In the genomic region with DNA sequence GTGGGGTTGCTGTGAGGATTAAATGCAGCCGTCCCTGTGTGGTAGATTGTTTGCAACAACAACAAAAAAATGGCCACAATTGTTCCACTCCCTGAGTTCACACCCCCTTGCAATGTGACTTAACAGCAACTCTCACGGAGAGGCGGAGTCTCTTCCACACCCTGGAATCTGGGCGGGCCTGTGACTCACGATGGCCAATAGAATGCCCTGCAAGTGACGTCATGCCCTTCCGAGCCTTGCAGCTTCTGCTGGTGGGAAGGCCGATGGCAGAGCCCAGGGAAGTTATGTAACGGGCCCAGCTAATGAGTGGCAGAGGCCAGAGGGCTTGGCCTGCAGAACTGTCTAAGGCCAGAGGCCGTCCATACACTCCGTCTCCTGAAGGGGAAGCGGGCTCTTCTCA, we compare ENCODE assay signal across 8 cellular contexts.
DNase-seq lines count a peak whose midpoint lies in the region; TF ChIP-seq lines count a peak whose summit lies in the region.

No MANE protein-coding gene starts in this region.

- H3K9ac ChIP-seq in endodermal cell (ENCODE audit: extremely low read depth, low read length, poor library complexity, severe bottlenecking) = no peak overlapping the region

- peak overlapping the region; percentile 93 for H3K27ac Mint-ChIP-seq in endodermal cell
- H3K27ac Mint-ChIP-seq in CD8-positive, alpha-beta memory T cell = no peak overlapping the region

- intact Hi-C loops in lower leg skin (cut with DNase I; ENCODE audit: low total_unique reads) = no loop called here
- intact Hi-C loops in tibial artery (cut with DNase I; ENCODE audit: low total_unique reads) = loop anchor here (5.0 kb wide), 1 partner anchor 98 kb away; no protein-coding TSS in a partner anchor

- H3K27me3 ChIP-seq in Peyer's patch (no peaks in the 10 kb centered on the region), endodermal cell (ENCODE audit: control insufficient read depth, insufficient read depth, low read length, poor library complexity, severe bottlenecking) (no peaks in the 10 kb centered on the region), tibial artery (no peaks in the 10 kb centered on the region)
- H3K27me3 ChIP-seq in CD8-positive, alpha-beta memory T cell (ENCODE audit: insufficient read depth, low read length, poor library complexity, severe bottlenecking) = no peaks in the 10 kb centered on the region

- DNase-seq in AG09319 (ENCODE audit: extremely low read depth, low read depth) (peak; percentile 89), HT1080 (ENCODE audit: low read depth) (peak; percentile 90), Peyer's patch (peak; percentile 44 to 96 (median 96)), endodermal cell (peak; percentile 98), lower leg skin (ENCODE audit: low spot score in 2 of 2) (peak; percentile 95 to 97), tibial artery (peak; percentile 88 to 97), GDM1 (lab: John Stamatoyannopoulos, UW) (no peak)
- DNase-seq in CD8-positive, alpha-beta memory T cell = no peak

- TF ChIP-seq POLR2A in Peyer's patch (IDR thresholded peaks at IDR 0.05) = peak in 1 of 2 donors; percentile 68
- TF ChIP-seq POLR2A in lower leg skin (IDR thresholded peaks at IDR 0.05) = no peak

- H3K27ac ChIP-seq in Peyer's patch (peak overlapping the region in 3 of 4 donors; percentile 86 to 100 (median 97)), endodermal cell (ENCODE audit: low read depth, low read length) (peak overlapping the region; percentile 58), tibial artery (peak overlapping the region; percentile 58 to 75)
- no peak overlapping the region for H3K27ac ChIP-seq in CD8-positive, alpha-beta memory T cell (ENCODE audit: low read depth, low read length)

- H3K36me3 Mint-ChIP-seq in endodermal cell (ENCODE audit: low read depth) = no peaks in the 10 kb centered on the region
- H3K36me3 Mint-ChIP-seq in CD8-positive, alpha-beta memory T cell = no peaks in the 10 kb centered on the region

- no peak overlapping the region for H3K4me3 Mint-ChIP-seq in endodermal cell
- H3K4me3 Mint-ChIP-seq in CD8-positive, alpha-beta memory T cell = no peak overlapping the region

- WGBS in endodermal cell (ENCODE audit: insufficient coverage in 1 of 2, insufficient read length in 1 of 2), 2 experiments = 12 to 44% methylated on average over 5 to 12 of the region's 12 CpGs
- 8 to 15% methylated on average over 12 of the region's 12 CpGs for WGBS in lower leg skin, 2 donors

- H3K9me3 ChIP-seq in Peyer's patch (no peaks in the 10 kb centered on the region), endodermal cell (ENCODE audit: control insufficient read depth, low read length) (no peaks in the 10 kb centered on the region), tibial artery (no peaks in the 10 kb centered on the region)
- H3K9me3 ChIP-seq in CD8-positive, alpha-beta memory T cell (ENCODE audit: low read length) = no peaks in the 10 kb centered on the region

- CTCF ChIA-PET in CD8-positive, alpha-beta memory T cell (lab: Charles Lee) = no interaction called here

- peaks cover 4% of the 10 kb centered on the region for H3K9me3 Mint-ChIP-seq in endodermal cell
- H3K9me3 Mint-ChIP-seq in CD8-positive, alpha-beta memory T cell = no peaks in the 10 kb centered on the region

- H3K4me1 Mint-ChIP-seq in endodermal cell = peaks cover 27% of the 10 kb centered on the region
- no peaks in the 10 kb centered on the region for H3K4me1 Mint-ChIP-seq in CD8-positive, alpha-beta memory T cell

- POLR2A ChIA-PET in CD8-positive, alpha-beta memory T cell (lab: Charles Lee) = no interaction called here

- H3K36me3 ChIP-seq in Peyer's patch = no peaks in the 10 kb centered on the region
- no peaks in the 10 kb centered on the region for H3K36me3 ChIP-seq in endodermal cell (ENCODE audit: control insufficient read depth, insufficient read depth, low read length)
- no peaks in the 10 kb centered on the region for H3K36me3 ChIP-seq in tibial artery
- H3K36me3 ChIP-seq in CD8-positive, alpha-beta memory T cell (ENCODE audit: insufficient read depth, low read length) = no peaks in the 10 kb centered on the region

- no peaks in the 10 kb centered on the region for H3K27me3 Mint-ChIP-seq in endodermal cell (ENCODE audit: insufficient read depth)
- H3K27me3 Mint-ChIP-seq in CD8-positive, alpha-beta memory T cell = peaks cover 14 to 38% of the 10 kb centered on the region in 2 donors

- TF ChIP-seq CTCF in AG09319 (IDR thresholded peaks at IDR 0.05; ENCODE audit: low read depth, low read length) (no peak), Peyer's patch (IDR thresholded peaks at IDR 0.05) (peak in 1 of 6 experiments; percentile 18), endodermal cell (conservative IDR thresholded peaks at IDR 0.05) (no peak), lower leg skin (IDR thresholded peaks at IDR 0.05) (no peak), tibial artery (IDR thresholded peaks at IDR 0.05) (no peak)

- H3K4me3 ChIP-seq in Peyer's patch (peak overlapping the region in 2 of 4 donors; percentile 38 to 39), endodermal cell (ENCODE audit: low read length) (no peak overlapping the region), lower leg skin (ENCODE audit: low read depth, poor library complexity, severe bottlenecking) (no peak overlapping the region), tibial artery (no peak overlapping the region)
- H3K4me3 ChIP-seq in CD8-positive, alpha-beta memory T cell (ENCODE audit: low read length) = no peak overlapping the region

- H3K4me1 ChIP-seq in Peyer's patch (peaks cover 0 to 11% (median 0%) of the 10 kb centered on the region in 4 donors), endodermal cell (ENCODE audit: control insufficient read depth, insufficient read depth, low read length) (peaks cover 11% of the 10 kb centered on the region), tibial artery (peaks cover 0 to 41% (median 25%) of the 10 kb centered on the region in 4 donors)
- H3K4me1 ChIP-seq in CD8-positive, alpha-beta memory T cell (ENCODE audit: insufficient read depth, low read length) = no peaks in the 10 kb centered on the region

Comparison
In these comparisons a context has a peak if more than half of its experiments do, and no peak if none do; other contexts are left out.
1. DNase-seq: peak in AG09319 (single experiment), HT1080 (single experiment), Peyer's patch (3 of 3), endodermal cell (single experiment), lower leg skin (2 of 2) and tibial artery (2 of 2); none in CD8-positive, alpha-beta memory T cell (0 of 5) and GDM1 (single experiment).